Comparison of ENCODE assay signal across 11 cellular contexts in the genomic region with DNA sequence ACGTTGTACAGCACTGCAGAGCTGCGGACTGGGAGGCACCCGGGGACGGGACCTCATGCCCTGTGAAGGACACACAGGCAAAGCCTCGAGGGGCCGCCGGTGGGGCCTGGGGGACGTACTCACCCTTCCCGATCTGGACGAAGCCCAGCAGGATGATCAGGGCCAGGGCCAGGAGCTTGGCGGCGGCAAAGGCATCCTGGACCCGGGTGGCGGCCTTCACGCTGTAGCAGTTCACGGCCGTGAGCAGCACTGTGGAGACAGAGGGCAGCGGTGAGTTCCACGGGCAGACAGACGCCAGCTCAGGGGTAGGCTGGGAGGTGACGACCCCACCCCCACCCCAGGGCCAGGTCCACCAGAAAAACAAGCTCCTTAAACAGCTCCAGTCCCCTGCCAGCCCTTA. TPM values are rescaled to one million over a fixed set of nuclear protein-coding genes. Genes with fewer than 3 reads are reported as not detected.
DNase-seq lines count a peak whose midpoint lies in the region; ATAC-seq and TF ChIP-seq lines count a peak whose summit lies in the region.
"Had no signal": no experiment of that assay in that cellular context is flagged by ENCODE, and none has a peak within 500 bp of the region (broad histone marks: within the 10 kb centered on the region; RNA-seq: fewer than 3 reads in every experiment).

No MANE protein-coding gene starts in this region.

- no peak overlapping the region for H3K27ac Mint-ChIP-seq in activated naive CD4-positive, alpha-beta T cell treated with anti-CD3 and anti-CD28 coated beads, Interleukin-2, amount 10 ng/mL, durations not matched to agents 7 days and 5 days

- peaks cover 40% of the 10 kb centered on the region for H3K4me1 Mint-ChIP-seq in activated naive CD4-positive, alpha-beta T cell treated with anti-CD3 and anti-CD28 coated beads, Interleukin-2, amount 10 ng/mL, durations not matched to agents 7 days and 5 days

- H3K27me3 ChIP-seq in MG63 (no peaks in the 10 kb centered on the region), esophagus (ENCODE audit: control insufficient read depth in 1 of 2, insufficient read depth in 2 of 2, low read length in 2 of 2) (no peaks in the 10 kb centered on the region), osteoblast (ENCODE audit: insufficient read depth, low read length) (no peaks in the 10 kb centered on the region)

- peak; percentile 12 for DNase-seq in NCI-H82 (lab: John Stamatoyannopoulos, UW)
- no peak for DNase-seq in NCI-H82 treated with DMSO at 0.1 percent for 48 hours (lab: John Stamatoyannopoulos, UW; ENCODE audit: unreplicated experiment)
- DNase-seq in MG63: peak; percentile 0
- peak; percentile 79 for DNase-seq in osteoblast (ENCODE audit: insufficient read length, low spot score, missing footprints)
- DNase-seq in A172 (ENCODE audit: low spot score): no peak
- no peak for DNase-seq in activated naive CD4-positive, alpha-beta T cell treated with anti-CD3 and anti-CD28 coated beads, Interleukin-2, amount 10 ng/mL, durations not matched to agents 7 days and 5 days
- DNase-seq: activated CD4-positive, alpha-beta T cell treated with anti-CD3 and anti-CD28 coated beads for 1 hour; activated T-cell treated with anti-CD3 and anti-CD28 coated beads, Interleukin-2, amount 50 U/mL, for 4 hours; small intestine had no signal

- H3K4me2 ChIP-seq in osteoblast (ENCODE audit: insufficient read depth, low read length): no peak overlapping the region

- peak overlapping the region; percentile 40 to 91 for H3K27ac ChIP-seq in esophagus (ENCODE audit: low read depth in 2 of 2, low read length in 1 of 2)
- H3K27ac ChIP-seq in osteoblast (ENCODE audit: low read depth, low read length): peak overlapping the region; percentile 97

- ATAC-seq in GM21515 (IDR thresholded peaks at IDR 0.05; ENCODE audit: unreplicated experiment): no peak
- ATAC-seq: activated T-cell treated with anti-CD3 and anti-CD28 coated beads, Interleukin-2, amount 50 U/mL, for 4 hours had no signal

- H3K9me3 ChIP-seq in MG63 (no peaks in the 10 kb centered on the region), esophagus (ENCODE audit: control insufficient read depth in 2 of 2, insufficient read depth in 1 of 2, low read depth in 1 of 2, low read length in 1 of 2) (no peaks in the 10 kb centered on the region), osteoblast (ENCODE audit: low read depth, low read length) (no peaks in the 10 kb centered on the region)

- peaks cover 94% of the 10 kb centered on the region for H3K79me2 ChIP-seq in osteoblast (ENCODE audit: insufficient read depth, low read length)

- CTCF ChIA-PET in activated naive CD4-positive, alpha-beta T cell treated with anti-CD3 and anti-CD28 coated beads, Interleukin-2, amount 10 ng/mL, durations not matched to agents 7 days and 5 days (lab: Charles Lee): interaction anchor here (1.1 to 9.8 kb wide), 3 partner anchors 18 to 71 kb away, joined by 3 to 254 read pairs (median 80); a partner anchor contains a TSS

- peaks cover 39% of the 10 kb centered on the region for H3K36me3 Mint-ChIP-seq in activated naive CD4-positive, alpha-beta T cell treated with anti-CD3 and anti-CD28 coated beads, Interleukin-2, amount 10 ng/mL, durations not matched to agents 7 days and 5 days

- peaks cover 41% of the 10 kb centered on the region for H4K20me1 ChIP-seq in osteoblast (ENCODE audit: insufficient read depth, low read length)

- H3K9me3 Mint-ChIP-seq in activated naive CD4-positive, alpha-beta T cell treated with anti-CD3 and anti-CD28 coated beads, Interleukin-2, amount 10 ng/mL, durations not matched to agents 7 days and 5 days: no peaks in the 10 kb centered on the region
- H3K9me3 Mint-ChIP-seq: activated T-cell treated with anti-CD3 and anti-CD28 coated beads, Interleukin-2, amount 50 U/mL, for 4 hours had no signal

- peaks cover 7 to 59% of the 10 kb centered on the region in 2 donors for H3K4me1 ChIP-seq in esophagus (ENCODE audit: control insufficient read depth in 2 of 2, insufficient read depth in 2 of 2, low read length in 1 of 2)
- H3K4me1 ChIP-seq in osteoblast (ENCODE audit: insufficient read depth, low read length): peaks cover 40% of the 10 kb centered on the region

- H3K27me3 Mint-ChIP-seq in activated naive CD4-positive, alpha-beta T cell treated with anti-CD3 and anti-CD28 coated beads, Interleukin-2, amount 10 ng/mL, durations not matched to agents 7 days and 5 days: no peaks in the 10 kb centered on the region

- H3K4me3 Mint-ChIP-seq in activated naive CD4-positive, alpha-beta T cell treated with anti-CD3 and anti-CD28 coated beads, Interleukin-2, amount 10 ng/mL, durations not matched to agents 7 days and 5 days: no peak overlapping the region
- H3K4me3 Mint-ChIP-seq: activated T-cell treated with anti-CD3 and anti-CD28 coated beads, Interleukin-2, amount 50 U/mL, for 4 hours had no signal

- H3K36me3 ChIP-seq in MG63 (peaks cover 89% of the 10 kb centered on the region), esophagus (ENCODE audit: control insufficient read depth in 2 of 2, insufficient read depth in 2 of 2, low read length in 1 of 2) (peaks cover 0 to 15% of the 10 kb centered on the region in 2 donors), osteoblast (ENCODE audit: insufficient read depth, low read length) (peaks cover 56% of the 10 kb centered on the region)

- H3K4me3 ChIP-seq in MG63 (no peak overlapping the region), esophagus (ENCODE audit: low read depth in 1 of 2, low read length in 2 of 2) (no peak overlapping the region), osteoblast (ENCODE audit: insufficient read depth, low read length) (no peak overlapping the region)

- TF ChIP-seq CTCF in osteoblast (IDR thresholded peaks at IDR 0.05; ENCODE audit: extremely low read depth, low read depth, low read length): no peak

- 52 to 71% methylated on average over 21 of the region's 21 CpGs for WGBS in esophagus, 2 donors

- no peak overlapping the region for H2AFZ ChIP-seq in osteoblast (ENCODE audit: low read length)

RNA-seq across cellular contexts. Expression of a gene that starts 17.7 kb away (rescaled TPM):
- total RNA-seq in MG63 (2014; rRNA removed; shearing (Covaris generic); ENCODE audit: low replicate concordance): 75.3 and 110 TPM in 2 replicates
- polyA plus RNA-seq in esophagus: 100 to 1,000 TPM; 117 to 138 TPM
- total RNA-seq in osteoblast: 60.4 and 90.8 TPM in 2 replicates
- total RNA-seq in A172 (2014; rRNA removed; shearing (Covaris generic)): 75.8 and 85.2 TPM in 2 replicates

Comparison
In these comparisons a context has a peak if more than half of its experiments do, and no peak if none do; other contexts are left out.
1. DNase-seq: peak in NCI-H82 (single experiment), MG63 (single experiment) and osteoblast (single experiment); none in NCI-H82 treated with DMSO at 0.1 percent for 48 hours (single experiment), A172 (single experiment) and activated naive CD4-positive, alpha-beta T cell treated with anti-CD3 and anti-CD28 coated beads, Interleukin-2, amount 10 ng/mL, durations not matched to agents 7 days and 5 days (single experiment).